ENCODE assay signal across 9 cellular contexts in genomic region chr5:148640471-148640870, GRCh38. TPM values are rescaled to one million over a fixed set of nuclear protein-coding genes. Genes with fewer than 3 reads are reported as not detected.
"Had no signal": no experiment of that assay in that cellular context is flagged by ENCODE, and none has a peak within 500 bp of the region (broad histone marks: within the 10 kb centered on the region; RNA-seq: fewer than 3 reads in every experiment).

No MANE protein-coding gene starts in this region.

- FAIRE-seq: G401.6, GM12878, GM12891, GM12892, GM18507, GM19239 had no signal

- H3K4me3 ChIP-seq: GM12878 had no signal

- DNase-seq: GDM1, GF-D8 had no signal

- ATAC-seq: GM12878 had no signal

RNA-seq across cellular contexts. Expression of gene HTR4, which starts 13.9 kb away (rescaled TPM):
- total RNA-seq: G401, GM12878 had no signal
- polyA plus RNA-seq: GM12878 had no signal
